In the genomic region with DNA sequence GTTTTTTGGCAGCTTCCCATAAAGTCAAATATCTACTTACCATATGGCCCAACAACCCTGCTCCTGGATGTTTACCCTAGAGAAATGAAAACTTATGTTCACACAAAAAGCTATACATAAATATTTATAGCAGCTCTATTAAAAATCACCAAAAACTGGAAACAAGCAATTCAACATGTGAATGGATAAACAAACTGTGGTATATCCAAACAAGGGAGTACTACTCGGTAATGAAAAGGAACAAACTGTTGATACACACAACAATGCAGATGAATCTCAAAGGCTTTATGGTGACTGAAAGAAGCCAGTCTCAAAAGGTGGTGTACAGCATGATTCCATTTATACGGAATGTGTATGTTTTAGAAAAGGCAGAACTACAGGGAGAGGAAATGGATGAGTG, we compare ENCODE assay signal across 20 cellular contexts. TPM values are rescaled to one million over a fixed set of nuclear protein-coding genes. Genes with fewer than 3 reads are reported as not detected.
DNase-seq lines count a peak whose midpoint lies in the region; ATAC-seq, FAIRE-seq and TF ChIP-seq lines count a peak whose summit lies in the region.
"Had no signal": no experiment of that assay in that cellular context is flagged by ENCODE, and none has a peak within 500 bp of the region (broad histone marks: within the 10 kb centered on the region; RNA-seq: fewer than 3 reads in every experiment).

No MANE protein-coding gene starts in this region.

- no peaks in the 10 kb centered on the region for H3K23me2 ChIP-seq in H1 (ENCODE audit: low read depth, low read length)

- peaks cover 86% of the 10 kb centered on the region for H3K4me1 ChIP-seq in CD4-positive, alpha-beta memory T cell (ENCODE audit: insufficient read depth, low read length)
- H3K4me1 ChIP-seq in H1 (replicated peaks in 1 of 4; ENCODE audit: control insufficient read depth in 3 of 4, insufficient read depth in 4 of 4, low read length in 3 of 4), result peaks cover 0 to 3% (median 0%) of the 10 kb centered on the region in 4 experiments; a peak in 1 of 7 replicates

- peaks cover 44% of the 10 kb centered on the region for H3K4me1 Mint-ChIP-seq in activated CD8-positive, alpha-beta T cell treated with anti-CD3 and anti-CD28 coated beads for 36 hours (ENCODE audit: low read depth)
- peaks cover 52% of the 10 kb centered on the region for H3K4me1 Mint-ChIP-seq in activated CD8-positive, alpha-beta T cell treated with anti-CD3 and anti-CD28 coated beads, Interleukin-2, amount 10 ng/mL, durations not matched to agents 7 days and 5 days (ENCODE audit: low read depth)
- peaks cover 35 to 47% (median 40%) of the 10 kb centered on the region in 4 donors for H3K4me1 Mint-ChIP-seq in CD4-positive, alpha-beta memory T cell
- peaks cover 33 to 58% (median 36%) of the 10 kb centered on the region in 3 donors for H3K4me1 Mint-ChIP-seq in T-cell

- H3K4me2 ChIP-seq in H1 (ENCODE audit: insufficient read depth in 1 of 2, low read depth in 2 of 2, low read length in 2 of 2), result no peak overlapping the region

- no peak overlapping the region for H4K91ac ChIP-seq in H1 (replicated peaks; ENCODE audit: insufficient read length, low read length)

- no peak overlapping the region for H3K4me3 ChIP-seq in CD4-positive, alpha-beta memory T cell (ENCODE audit: low read length in 2 of 2)
- H3K4me3 ChIP-seq in H1 (ENCODE audit: extremely low read depth in 1 of 4, insufficient read depth in 2 of 4, low read depth in 3 of 4, low read length in 4 of 4) (no peak overlapping the region), dorsolateral prefrontal cortex (no peak overlapping the region)
- H3K4me3 ChIP-seq: Peyer's patch had no signal

- H3K79me1 ChIP-seq in H1 (ENCODE audit: low read depth, low read length), result 0 out of 2 replicates have a peak, but pooled peaks cover 2% of the 10 kb centered on the region

- H2BK20ac ChIP-seq in H1 (ENCODE audit: low read length), result no peak overlapping the region

- intact Hi-C loops in activated CD8-positive, alpha-beta T cell treated with anti-CD3 and anti-CD28 coated beads for 36 hours (cut with micrococcal nuclease), result no loop called here
- intact Hi-C loops in CD4-positive, alpha-beta memory T cell (cut with micrococcal nuclease), result no loop called here
- intact Hi-C loops in dorsolateral prefrontal cortex (cut with DNase I), result no loop called here

- H2AFZ ChIP-seq in H1 (ENCODE audit: low read length), result no peak overlapping the region

- H3K27ac Mint-ChIP-seq in activated CD8-positive, alpha-beta T cell treated with anti-CD3 and anti-CD28 coated beads for 36 hours, result peak overlapping the region; percentile 31
- H3K27ac Mint-ChIP-seq in activated CD8-positive, alpha-beta T cell treated with anti-CD3 and anti-CD28 coated beads, Interleukin-2, amount 10 ng/mL, durations not matched to agents 7 days and 5 days, result no peak overlapping the region
- peak overlapping the region; percentile 24 to 83 (median 62) for H3K27ac Mint-ChIP-seq in CD4-positive, alpha-beta memory T cell
- peak overlapping the region; percentile 1 to 35 for H3K27ac Mint-ChIP-seq in T-cell
- H3K27ac Mint-ChIP-seq: H9 had no signal

- no peak overlapping the region for H3K56ac ChIP-seq in H1 (replicated peaks; ENCODE audit: insufficient read length, low read depth, low read length)

- H2AK5ac ChIP-seq in H1 (ENCODE audit: low read depth, low read length), result no peak overlapping the region

- H2BK120ac ChIP-seq in H1 (replicated peaks; ENCODE audit: low read depth, low read length), result no peak overlapping the region

- no peak for TF ChIP-seq EP300 in H1 (IDR thresholded peaks at IDR 0.05; ENCODE audit: borderline replicate concordance in 1 of 2, low read depth in 2 of 2, low read length in 2 of 2)

- H3K27ac ChIP-seq in CD4-positive, alpha-beta memory T cell (ENCODE audit: low read depth, low read length), result no peak overlapping the region
- H3K27ac ChIP-seq in H1 (ENCODE audit: low read depth, low read length) (no peak overlapping the region), dorsolateral prefrontal cortex (no peak overlapping the region)
- H3K27ac ChIP-seq: Peyer's patch had no signal

- H2BK15ac ChIP-seq in H1 (ENCODE audit: low read length), result no peak overlapping the region

- POLR2A ChIA-PET in activated CD8-positive, alpha-beta T cell treated with anti-CD3 and anti-CD28 coated beads for 36 hours (lab: Charles Lee), result interaction anchor here (0.8 to 1.1 kb wide), 3 partner anchors 10 to 18 kb away, joined by 3 to 4 read pairs (median 3); no protein-coding TSS in a partner anchor
- POLR2A ChIA-PET in activated CD8-positive, alpha-beta T cell treated with anti-CD3 and anti-CD28 coated beads, Interleukin-2, amount 10 ng/mL, durations not matched to agents 7 days and 5 days (lab: Charles Lee), result interaction anchor here (1.0 kb wide), 1 partner anchor 60 kb away, joined by 3 read pairs; no protein-coding TSS in a partner anchor
- POLR2A ChIA-PET in CD4-positive, alpha-beta memory T cell (lab: Charles Lee; ENCODE audit: partially characterized antibody), result interaction anchor here (0.9 to 1.1 kb wide), 2 partner anchors 9 to 67 kb away, joined by 3 to 4 read pairs; no protein-coding TSS in a partner anchor
- POLR2A ChIA-PET in T-cell (lab: Charles Lee) (interaction anchor here in 1 of 2 donors (0.7 kb wide), 1 partner anchor 22 kb away, joined by 3 read pairs; no protein-coding TSS in a partner anchor), H1 (lab: Charles Lee; ENCODE audit: partially characterized antibody) (no interaction called here)

- H3K36me3 Mint-ChIP-seq in activated CD8-positive, alpha-beta T cell treated with anti-CD3 and anti-CD28 coated beads for 36 hours (ENCODE audit: low read depth), result peaks cover 54% of the 10 kb centered on the region
- H3K36me3 Mint-ChIP-seq in activated CD8-positive, alpha-beta T cell treated with anti-CD3 and anti-CD28 coated beads, Interleukin-2, amount 10 ng/mL, durations not matched to agents 7 days and 5 days (ENCODE audit: low read depth), result peaks cover 59% of the 10 kb centered on the region
- H3K36me3 Mint-ChIP-seq in CD4-positive, alpha-beta memory T cell, result peaks cover 25 to 29% of the 10 kb centered on the region in 2 donors
- H3K36me3 Mint-ChIP-seq in T-cell, result peaks cover 21% of the 10 kb centered on the region

- no peak overlapping the region for H3K4ac ChIP-seq in H1 (replicated peaks; ENCODE audit: insufficient read length, low read depth, low read length)

- no peaks in the 10 kb centered on the region for H3K36me3 ChIP-seq in CD4-positive, alpha-beta memory T cell (ENCODE audit: insufficient read depth, low read length)
- peaks cover 0 to 3% (median 0%) of the 10 kb centered on the region in 4 experiments; a peak in 1 of 8 replicates for H3K36me3 ChIP-seq in H1 (ENCODE audit: control insufficient read depth in 2 of 4, insufficient read depth in 4 of 4, low read length in 3 of 4)
- H3K36me3 ChIP-seq: Peyer's patch had no signal

- no peaks in the 10 kb centered on the region for H3K79me2 ChIP-seq in H1 (ENCODE audit: control insufficient read depth in 1 of 2, insufficient read depth in 2 of 2, low read length in 2 of 2)

- H3K18ac ChIP-seq in H1 (ENCODE audit: extremely low read depth, low read length), result no peak overlapping the region

- H3K23ac ChIP-seq in H1 (ENCODE audit: insufficient read length), result no peak overlapping the region

- H2BK5ac ChIP-seq in H1 (ENCODE audit: low read depth, low read length), result no peak overlapping the region

- H3K9me3 Mint-ChIP-seq in activated CD8-positive, alpha-beta T cell treated with anti-CD3 and anti-CD28 coated beads for 36 hours, result peaks cover 21% of the 10 kb centered on the region
- H3K9me3 Mint-ChIP-seq in activated CD8-positive, alpha-beta T cell treated with anti-CD3 and anti-CD28 coated beads, Interleukin-2, amount 10 ng/mL, durations not matched to agents 7 days and 5 days (ENCODE audit: insufficient read depth), result peaks cover 9% of the 10 kb centered on the region
- H3K9me3 Mint-ChIP-seq in CD4-positive, alpha-beta memory T cell, result peaks cover 0 to 7% (median 0%) of the 10 kb centered on the region in 8 donors
- H3K9me3 Mint-ChIP-seq in T-cell, result peaks cover 0 to 5% (median 0%) of the 10 kb centered on the region in 3 donors

- WGBS in H1 (ENCODE audit: extremely low coverage in 1 of 2, insufficient coverage in 1 of 2, insufficient read length in 1 of 2, insufficient replicate concordance in 2 of 2, low coverage in 1 of 2, low lambda C conversion rate in 2 of 2, missing lambda C conversion rate in 1 of 2), 2 experiments, result 85% methylated on average over 2 of the region's 2 CpGs; no CpG with 5 or more reads in 1 of the 2 experiments

- CTCF ChIA-PET in activated CD8-positive, alpha-beta T cell treated with anti-CD3 and anti-CD28 coated beads for 36 hours (lab: Charles Lee), result interaction anchor here (1.1 kb wide), 1 partner anchor 18 kb away, joined by 3 read pairs; no protein-coding TSS in a partner anchor
- CTCF ChIA-PET in activated CD8-positive, alpha-beta T cell treated with anti-CD3 and anti-CD28 coated beads, Interleukin-2, amount 10 ng/mL, durations not matched to agents 7 days and 5 days (lab: Charles Lee), result no interaction called here
- CTCF ChIA-PET in CD4-positive, alpha-beta memory T cell (lab: Charles Lee; ENCODE audit: partially characterized antibody), result no interaction called here
- CTCF ChIA-PET in T-cell (lab: Charles Lee), result no interaction called here
- CTCF ChIA-PET in H1 (lab: Charles Lee; ENCODE audit: partially characterized antibody), result interaction anchor here (1.1 to 1.6 kb wide), 2 partner anchors 10 to 12 kb away, joined by 4 read pairs; no protein-coding TSS in a partner anchor

- TF ChIP-seq CTCF in activated CD8-positive, alpha-beta T cell treated with anti-CD3 and anti-CD28 coated beads for 36 hours (IDR thresholded peaks at IDR 0.05), result no peak
- TF ChIP-seq CTCF in H1 (IDR thresholded peaks at IDR 0.05; ENCODE audit: control extremely low read depth in 1 of 3, insufficient read depth in 1 of 3, low read depth in 1 of 3, low read length in 3 of 3) (no peak), dorsolateral prefrontal cortex (IDR thresholded peaks at IDR 0.05 in 54 of 56, conservative IDR thresholded peaks at IDR 0.05 in 2 of 56; ENCODE audit: low read depth in 1 of 56, partially characterized antibody in 56 of 56) (no peak)

- no peaks in the 10 kb centered on the region for H3K9me3 ChIP-seq in CD4-positive, alpha-beta memory T cell (ENCODE audit: control insufficient read depth in 1 of 2, low read length in 2 of 2)
- peaks cover 12 to 16% of the 10 kb centered on the region in 2 experiments for H3K9me3 ChIP-seq in H1 (ENCODE audit: insufficient read depth in 2 of 2, low read depth in 1 of 2, low read length in 1 of 2)

- no peak for FAIRE-seq in H1 (lab: Jason Lieb, UNC)
- FAIRE-seq: A204.1, G401.6 had no signal

- no peak overlapping the region for H3K9ac ChIP-seq in H1 (replicated peaks in 1 of 4; ENCODE audit: extremely low read depth in 1 of 4, low read depth in 3 of 4, low read length in 3 of 4)

- no peak for ATAC-seq in activated CD8-positive, alpha-beta T cell treated with anti-CD3 and anti-CD28 coated beads for 36 hours
- ATAC-seq in activated CD8-positive, alpha-beta T cell treated with anti-CD3 and anti-CD28 coated beads, Interleukin-2, amount 10 ng/mL, durations not matched to agents 7 days and 5 days, result no peak
- no peak for ATAC-seq in T-cell (replicated peaks in 1 of 4)
- ATAC-seq in HG03378 (IDR thresholded peaks at IDR 0.05; ENCODE audit: unreplicated experiment), result no peak
- ATAC-seq: Right ventricle myocardium inferior had no signal

- no peak for TF ChIP-seq RAD21 in H1 (IDR thresholded peaks at IDR 0.05 in 1 of 2, conservative IDR thresholded peaks at IDR 0.05 in 1 of 2; ENCODE audit: low read depth in 2 of 2, low read length in 2 of 2)

- no peak for DNase-seq in activated CD8-positive, alpha-beta T cell treated with anti-CD3 and anti-CD28 coated beads for 36 hours
- DNase-seq in activated CD8-positive, alpha-beta T cell treated with anti-CD3 and anti-CD28 coated beads, Interleukin-2, amount 10 ng/mL, durations not matched to agents 7 days and 5 days, result no peak
- DNase-seq in CD4-positive, alpha-beta memory T cell, result no peak
- DNase-seq in T-cell (no peak), H1 (ENCODE audit: low read depth in 1 of 2, low spot score in 2 of 2) (no peak), dorsolateral prefrontal cortex (no peak)
- no peak for DNase-seq in stimulated activated CD4-positive, alpha-beta T cell treated with anti-CD3 and anti-CD28 coated beads, Interleukin-2, amount 100 ng/mL, for 48 hours
- DNase-seq: H9; MM.1S; NCI-H1105; NCI-H1694; NCI-H2081 treated with DMSO at 0.1 percent for 48 hours; NCI-H510A; NCI-H748 treated with DMSO at 0.1 percent for 48 hours; NK-92 treated with Interleukin-12 subunit alpha and Interleukin-12 subunit beta, amount 100 ng/mL, for 24 hours; Peyer's patch had no signal

- H2BK12ac ChIP-seq in H1 (ENCODE audit: low read depth, low read length), result no peak overlapping the region

- no peak overlapping the region for H4K8ac ChIP-seq in H1 (ENCODE audit: extremely low read depth, insufficient read depth, low read length)

- no peaks in the 10 kb centered on the region for H3K27me3 Mint-ChIP-seq in activated CD8-positive, alpha-beta T cell treated with anti-CD3 and anti-CD28 coated beads for 36 hours
- H3K27me3 Mint-ChIP-seq in activated CD8-positive, alpha-beta T cell treated with anti-CD3 and anti-CD28 coated beads, Interleukin-2, amount 10 ng/mL, durations not matched to agents 7 days and 5 days (ENCODE audit: low read depth), result no peaks in the 10 kb centered on the region
- H3K27me3 Mint-ChIP-seq in CD4-positive, alpha-beta memory T cell, result no peaks in the 10 kb centered on the region
- H3K27me3 Mint-ChIP-seq in T-cell, result no peaks in the 10 kb centered on the region

- no peak overlapping the region for H3K14ac ChIP-seq in H1 (ENCODE audit: insufficient read length)

- no peaks in the 10 kb centered on the region for H3K27me3 ChIP-seq in CD4-positive, alpha-beta memory T cell (ENCODE audit: insufficient read depth, low read length)
- H3K27me3 ChIP-seq in H1 (replicated peaks in 1 of 4; ENCODE audit: control insufficient read depth in 3 of 4, extremely low read depth in 1 of 4, insufficient read depth in 3 of 4, low read length in 3 of 4) (no peaks in the 10 kb centered on the region; a peak in 2 of 7 replicates), dorsolateral prefrontal cortex (no peaks in the 10 kb centered on the region)
- H3K27me3 ChIP-seq: Peyer's patch had no signal

- no peaks in the 10 kb centered on the region for H4K20me1 ChIP-seq in H1 (replicated peaks in 1 of 2; ENCODE audit: control insufficient read depth in 1 of 2, insufficient read depth in 2 of 2, low read length in 2 of 2)

- no peak overlapping the region for H3K4me3 Mint-ChIP-seq in activated CD8-positive, alpha-beta T cell treated with anti-CD3 and anti-CD28 coated beads for 36 hours
- no peak overlapping the region for H3K4me3 Mint-ChIP-seq in activated CD8-positive, alpha-beta T cell treated with anti-CD3 and anti-CD28 coated beads, Interleukin-2, amount 10 ng/mL, durations not matched to agents 7 days and 5 days
- H3K4me3 Mint-ChIP-seq in CD4-positive, alpha-beta memory T cell, result peak overlapping the region in 1 of 8 donors; percentile 18
- H3K4me3 Mint-ChIP-seq in T-cell, result no peak overlapping the region
- H3K4me3 Mint-ChIP-seq: H9 had no signal

- H4K5ac ChIP-seq in H1 (ENCODE audit: insufficient read length, low read depth, low read length), result no peak overlapping the region

- TF ChIP-seq POLR2A in H1 (IDR thresholded peaks at IDR 0.05; ENCODE audit: control extremely low read depth in 1 of 2, low read depth in 2 of 2, low read length in 2 of 2), result no peak

RNA-seq across cellular contexts. Expression of a gene that starts 48.4 kb away (rescaled TPM):
- total RNA-seq in activated CD8-positive, alpha-beta T cell treated with anti-CD3 and anti-CD28 coated beads for 36 hours, result 10 to 100 TPM; 79.7 to 80.5 TPM
- total RNA-seq in activated CD8-positive, alpha-beta T cell treated with anti-CD3 and anti-CD28 coated beads, Interleukin-2, amount 10 ng/mL, durations not matched to agents 7 days and 5 days, result 100 to 1,000 TPM; 146 to 152 TPM
- 100 to 1,000 TPM; 164 to 165 TPM for total RNA-seq in CD4-positive, alpha-beta memory T cell
- 10 to 100 TPM; 10.6 to 79.6 TPM for polyA plus RNA-seq in CD4-positive, alpha-beta memory T cell
- total RNA-seq in T-cell, result 100 to 1,000 TPM in 4 of 5 donors, 10 to 100 TPM in 1; 99.2 to 181 (median 137) TPM
- 12.8 and 13.5 TPM in 2 replicates for total RNA-seq in H1 (2021; fragmentation: NEBNext Ultra II Directional; extraction: Animal tissue kit (Norgen Biotek cat#: 25700))
- 10.7 and 13.4 TPM in 2 replicates for polyA plus RNA-seq in H1 (2011; rRNA removed)
- 9.6 TPM for polyA plus RNA-seq in H1 (2011; cell fraction: cytosol; rRNA removed)
- polyA plus RNA-seq in H1 (2011; cell fraction: nucleus; rRNA removed), result 17.7 TPM
- 8.8 to 13.0 TPM (median 12.7 TPM) in 4 replicates for polyA plus RNA-seq in H1 (2012, experiment 1 of 2)
- 8.5 TPM for polyA plus RNA-seq in H1 (2012, experiment 2 of 2)
- 6.3 TPM for polyA plus RNA-seq in H1 (2013, experiment 1 of 2)
- polyA plus RNA-seq in H1 (2013, experiment 2 of 2), result 6.2 TPM
- 12.9 and 16.1 TPM in 2 replicates for polyA minus RNA-seq in H1 (2011; rRNA and poly(A)+ RNA removed)
- polyA minus RNA-seq in H1 (2011; cell fraction: cytosol; rRNA and poly(A)+ RNA removed), result 9.6 TPM
- polyA minus RNA-seq in H1 (2011; cell fraction: nucleus; rRNA and poly(A)+ RNA removed), result 8.8 TPM
- total RNA-seq in dorsolateral prefrontal cortex, result 100 to 1,000 TPM in 76 of 120 experiments, 10 to 100 TPM in 44; 59.8 to 448 (median 117) TPM

Comparison
In these comparisons a context has a peak if more than half of its experiments do, and no peak if none do; other contexts are left out.
1. CTCF ChIA-PET loops: an anchor here in activated CD8-positive, alpha-beta T cell treated with anti-CD3 and anti-CD28 coated beads for 36 hours (1.1 kb wide) and H1 (1.1 to 1.6 kb wide); none called in activated CD8-positive, alpha-beta T cell treated with anti-CD3 and anti-CD28 coated beads, Interleukin-2, amount 10 ng/mL, durations not matched to agents 7 days and 5 days, CD4-positive, alpha-beta memory T cell and T-cell.